1 cellular context compared by ENCODE assay signal in genomic region chr1:168408531-168409242, GRCh38.
A peak's percentile ranks its signal among the peaks of the same experiment; 100 is the strongest.
TF ChIP-seq lines count a peak whose summit lies in the region.

No MANE protein-coding gene starts in this region.

TF ChIP-seq in GM12878, 131 proteins besides CTCF, POLR2A, EP300 and RAD21 (continued from another document):
- TF ChIP-seq ATF2 (IDR thresholded peaks at IDR 0.05; ENCODE audit: low read length) (0 out of 2 replicates have a peak, but pooled peaks have one; percentile 24), NRF1 (conservative IDR thresholded peaks at IDR 0.05; ENCODE audit: low read depth, low read length) (no peak), CREB1 (IDR thresholded peaks at IDR 0.05; ENCODE audit: low read depth) (no peak), IKZF1 (conservative IDR thresholded peaks at IDR 0.05) (peak; percentile 52), BHLHE40 (IDR thresholded peaks at IDR 0.05; ENCODE audit: borderline replicate concordance in 1 of 2, low read depth in 2 of 2, low read length in 1 of 2) (no peak; a peak in 1 of 4 replicates), ATF3 (IDR thresholded peaks at IDR 0.05; ENCODE audit: borderline replicate concordance, extremely low read depth, low read depth, low read length) (no peak), ZNF384 (IDR thresholded peaks at IDR 0.05; ENCODE audit: borderline replicate concordance, low read depth, low read length) (peak; percentile 78), NFIC (IDR thresholded peaks at IDR 0.05; ENCODE audit: low read depth, low read length) (0 out of 2 replicates have a peak, but pooled peaks have one; percentile 41), JUNB (IDR thresholded peaks at IDR 0.05) (peak; percentile 86), RUNX3 (IDR thresholded peaks at IDR 0.05; ENCODE audit: low read length) (peak; percentile 50; the same call in 1 of the 2 replicates), CREM (IDR thresholded peaks at IDR 0.05; ENCODE audit: low read depth) (peak; percentile 23; the same call in 1 of the 2 replicates), MYB (IDR thresholded peaks at IDR 0.05; ENCODE audit: borderline replicate concordance, low read depth, low read length) (no peak)
TF ChIP-seq in GM12878: peak in this region for 15.
